ENCODE assay signal across 10 cellular contexts in the genomic region with DNA sequence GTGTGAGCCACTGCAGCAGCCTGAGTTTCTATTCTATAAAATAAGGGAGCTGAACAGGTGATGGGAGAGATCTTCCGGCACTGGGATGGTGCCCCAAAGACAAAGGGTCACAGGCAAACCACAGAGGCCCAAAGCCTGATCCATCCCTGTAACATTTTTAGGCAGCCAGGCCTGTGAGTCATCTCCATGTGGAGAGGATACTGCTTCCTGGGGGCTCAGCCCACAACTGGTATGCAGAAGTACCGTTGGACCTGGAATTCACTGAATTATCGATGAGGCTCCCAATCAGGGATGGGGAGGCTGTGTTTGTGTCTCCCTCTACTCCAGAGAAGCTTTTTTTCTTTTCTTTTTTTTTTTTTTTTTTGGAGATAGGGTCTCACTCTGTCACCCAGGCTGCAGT. TPM values are rescaled to one million over a fixed set of nuclear protein-coding genes. Genes with fewer than 3 reads are reported as not detected.
DNase-seq lines count a peak whose midpoint lies in the region; ATAC-seq and TF ChIP-seq lines count a peak whose summit lies in the region.
"Had no signal": no experiment of that assay in that cellular context is flagged by ENCODE, and none has a peak within 500 bp of the region (broad histone marks: within the 10 kb centered on the region; RNA-seq: fewer than 3 reads in every experiment).

No MANE protein-coding gene starts in this region.

- intact Hi-C loops in breast epithelium (cut with DNase I; ENCODE audit: low total_unique reads), result no loop called here

- H3K9me3 ChIP-seq in MG63 (no peaks in the 10 kb centered on the region), breast epithelium (no peaks in the 10 kb centered on the region)

- peak; percentile 79 for DNase-seq in AG08395 (ENCODE audit: low spot score)
- peak; percentile 84 for DNase-seq in MG63
- DNase-seq in breast epithelium (ENCODE audit: low spot score in 2 of 2), result no peak
- DNase-seq in kidney tubule cell (ENCODE audit: low spot score), result peak; percentile 88
- no peak for DNase-seq in Ammon's horn (ENCODE audit: low spot score)
- no peak for DNase-seq in NCI-H2107 (lab: John Stamatoyannopoulos, UW)
- DNase-seq: NCI-H1417 had no signal

- H3K4me3 ChIP-seq in MG63, result no peak overlapping the region
- no peak overlapping the region for H3K4me3 ChIP-seq in breast epithelium

- H3K36me3 ChIP-seq in MG63, result peaks cover 46% of the 10 kb centered on the region
- H3K36me3 ChIP-seq in breast epithelium, result no peaks in the 10 kb centered on the region

- no peak for ATAC-seq in HG03457 (IDR thresholded peaks at IDR 0.05; ENCODE audit: unreplicated experiment)
- no peak for ATAC-seq in HG03139 (IDR thresholded peaks at IDR 0.05; ENCODE audit: unreplicated experiment)

- H3K27ac ChIP-seq in breast epithelium, result peak overlapping the region; percentile 93 to 94
- H3K27ac ChIP-seq: C4-2B had no signal

- TF ChIP-seq POLR2A in breast epithelium (IDR thresholded peaks at IDR 0.05), result no peak

- H3K27me3 ChIP-seq in MG63 (no peaks in the 10 kb centered on the region), breast epithelium (no peaks in the 10 kb centered on the region)

- no peak for TF ChIP-seq CTCF in breast epithelium (IDR thresholded peaks at IDR 0.05)

- peaks cover 19 to 45% of the 10 kb centered on the region in 2 donors for H3K4me1 ChIP-seq in breast epithelium

RNA-seq across cellular contexts. Expression of a gene that starts 48.8 kb away (rescaled TPM):
- total RNA-seq in MG63 (2014; rRNA removed; shearing (Covaris generic); ENCODE audit: low replicate concordance), result 13.9 and 15.5 TPM in 2 replicates
- 10 to 100 TPM; 41.6 to 93.5 (median 43.2) TPM for total RNA-seq in breast epithelium

Comparison
In these comparisons a context has a peak if more than half of its experiments do, and no peak if none do; other contexts are left out.
1. DNase-seq: peak in AG08395 (single experiment), MG63 (single experiment) and kidney tubule cell (single experiment); none in breast epithelium (0 of 2), Ammon's horn (single experiment) and NCI-H2107 (single experiment).